In the genomic region with DNA sequence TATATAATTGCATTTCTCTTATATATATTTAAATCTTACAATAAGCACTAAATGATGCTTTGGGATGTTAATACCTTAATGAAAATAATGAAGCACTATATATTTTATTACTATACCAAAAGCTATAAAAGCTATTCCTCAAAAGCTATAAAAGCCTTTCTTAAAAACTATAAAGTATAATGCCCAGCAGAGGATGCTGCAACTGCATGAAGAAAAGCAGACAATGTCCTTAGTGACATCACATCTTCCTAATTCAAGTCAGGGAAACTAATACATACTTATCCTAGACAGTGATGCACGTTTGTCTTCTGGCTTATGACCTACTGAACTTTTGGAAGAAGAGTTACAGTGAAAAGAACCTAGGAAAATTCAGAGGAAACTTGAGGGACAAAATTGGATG, we compare ENCODE assay signal across 1 cellular context.
TF ChIP-seq lines count a peak whose summit lies in the region.

No MANE protein-coding gene starts in this region.

TF ChIP-seq in HEK293, 187 proteins besides CTCF, POLR2A, EP300 and RAD21 (continued from another document):
- TF ChIP-seq, protein P1, sequence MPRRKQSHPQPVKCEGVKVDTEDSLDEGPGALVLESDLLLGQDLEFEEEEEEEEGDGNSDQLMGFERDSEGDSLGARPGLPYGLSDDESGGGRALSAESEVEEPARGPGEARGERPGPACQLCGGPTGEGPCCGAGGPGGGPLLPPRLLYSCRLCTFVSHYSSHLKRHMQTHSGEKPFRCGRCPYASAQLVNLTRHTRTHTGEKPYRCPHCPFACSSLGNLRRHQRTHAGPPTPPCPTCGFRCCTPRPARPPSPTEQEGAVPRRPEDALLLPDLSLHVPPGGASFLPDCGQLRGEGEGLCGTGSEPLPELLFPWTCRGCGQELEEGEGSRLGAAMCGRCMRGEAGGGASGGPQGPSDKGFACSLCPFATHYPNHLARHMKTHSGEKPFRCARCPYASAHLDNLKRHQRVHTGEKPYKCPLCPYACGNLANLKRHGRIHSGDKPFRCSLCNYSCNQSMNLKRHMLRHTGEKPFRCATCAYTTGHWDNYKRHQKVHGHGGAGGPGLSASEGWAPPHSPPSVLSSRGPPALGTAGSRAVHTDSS (tag by site-specific recombination; IDR thresholded peaks at IDR 0.05), result no peak
- no peak for TF ChIP-seq ZFHX2 (tag by site-specific recombination; conservative IDR thresholded peaks at IDR 0.05)
